ENCODE assay signal across 1 cellular context in genomic region chr22:38793721-38794466, GRCh38.
TF ChIP-seq lines count a peak whose summit lies in the region.

DNAL4 (minus strand) TSS chr22:38794143; CDS start chr22:38782731, 11,412 bp downstream.

TF ChIP-seq in HepG2, 621 proteins besides CTCF, POLR2A, EP300 and RAD21 (continued from another document and continues in another):
- TF ChIP-seq IRX3 (CRISPR knock-in tag; IDR thresholded peaks at IDR 0.05; ENCODE audit: borderline replicate concordance, low read depth) (no peak), KLF6 (CRISPR knock-in tag; IDR thresholded peaks at IDR 0.05) (no peak), ATF2 (CRISPR knock-in tag; IDR thresholded peaks at IDR 0.05) (no peak), ARNT2 (CRISPR knock-in tag; IDR thresholded peaks at IDR 0.05; ENCODE audit: low read depth) (no peak), ARID3A (IDR thresholded peaks at IDR 0.05; ENCODE audit: low read depth, low read length) (no peak), ZNF639 (CRISPR knock-in tag; conservative IDR thresholded peaks at IDR 0.05) (0 out of 2 replicates have a peak, but pooled peaks have one; percentile 17), ELF3 (CRISPR knock-in tag; IDR thresholded peaks at IDR 0.05) (0 out of 2 replicates have a peak, but pooled peaks have one; percentile 17), FOXP1 (IDR thresholded peaks at IDR 0.05) (no peak), FOXP1 (CRISPR knock-in tag; IDR thresholded peaks at IDR 0.05) (no peak), ZNF256 (CRISPR knock-in tag; conservative IDR thresholded peaks at IDR 0.05) (no peak), RFX1 (IDR thresholded peaks at IDR 0.05) (peak; percentile 79), GATAD1 (CRISPR knock-in tag; IDR thresholded peaks at IDR 0.05) (peak; percentile 61; the same call in 1 of the 2 replicates), ZNF3 (CRISPR knock-in tag; IDR thresholded peaks at IDR 0.05) (no peak), ZNF703 (CRISPR knock-in tag; IDR thresholded peaks at IDR 0.05; ENCODE audit: borderline replicate concordance) (no peak), SYNCRIP (IDR thresholded peaks at IDR 0.05; ENCODE audit: insufficient read depth, low read depth, low read length) (no peak), MED13 (CRISPR knock-in tag; IDR thresholded peaks at IDR 0.05) (no peak), SKI (IDR thresholded peaks at IDR 0.05; ENCODE audit: partially characterized antibody) (peak; percentile 9), MYNN (CRISPR knock-in tag; IDR thresholded peaks at IDR 0.05; ENCODE audit: low read depth) (no peak), SCMH1 (CRISPR knock-in tag; IDR thresholded peaks at IDR 0.05; ENCODE audit: borderline replicate concordance) (no peak), HBP1 (CRISPR knock-in tag; IDR thresholded peaks at IDR 0.05; ENCODE audit: low read depth) (no peak), ZNF788 (CRISPR knock-in tag; IDR thresholded peaks at IDR 0.05; ENCODE audit: borderline replicate concordance) (no peak), ZNF784 (CRISPR knock-in tag; IDR thresholded peaks at IDR 0.05; ENCODE audit: borderline replicate concordance) (no peak), ZNF432 (CRISPR knock-in tag; IDR thresholded peaks at IDR 0.05; ENCODE audit: borderline replicate concordance) (no peak), SNAPC2 (CRISPR knock-in tag; IDR thresholded peaks at IDR 0.05) (no peak), ZBTB26 (CRISPR knock-in tag; IDR thresholded peaks at IDR 0.05; ENCODE audit: borderline replicate concordance) (no peak), SMC3 (IDR thresholded peaks at IDR 0.05; ENCODE audit: low read length) (no peak), ZKSCAN5 (CRISPR knock-in tag; IDR thresholded peaks at IDR 0.05) (no peak), SP4 (CRISPR knock-in tag; IDR thresholded peaks at IDR 0.05) (peak; percentile 69), THAP9 (CRISPR knock-in tag; IDR thresholded peaks at IDR 0.05; ENCODE audit: borderline replicate concordance) (no peak), KDM2A (CRISPR knock-in tag; IDR thresholded peaks at IDR 0.05; ENCODE audit: borderline replicate concordance, low read depth) (peak; percentile 44; the same call in 1 of the 2 replicates), ZSCAN25 (CRISPR knock-in tag; IDR thresholded peaks at IDR 0.05) (no peak), DMTF1 (CRISPR knock-in tag; IDR thresholded peaks at IDR 0.05) (no peak), THAP11 (CRISPR knock-in tag; IDR thresholded peaks at IDR 0.05) (peak; percentile 80), XRCC5 (optimal IDR thresholded peaks at IDR 0.05; ENCODE audit: low read length) (no peak), ISX (CRISPR knock-in tag; conservative IDR thresholded peaks at IDR 0.05) (no peak), ZBTB34 (CRISPR knock-in tag; IDR thresholded peaks at IDR 0.05) (no peak), ZNF503 (CRISPR knock-in tag; IDR thresholded peaks at IDR 0.05) (no peak), SAFB2 (CRISPR knock-in tag; IDR thresholded peaks at IDR 0.05; ENCODE audit: borderline replicate concordance, low read depth) (no peak), GPBP1L1 (CRISPR knock-in tag; IDR thresholded peaks at IDR 0.05) (no peak)
